1 cellular context compared by ENCODE assay signal in genomic region chr19:55362174-55362989, GRCh38.
TF ChIP-seq lines count a peak whose summit lies in the region.

No MANE protein-coding gene starts in this region.

TF ChIP-seq in H1, 55 proteins besides CTCF, POLR2A, EP300 and RAD21:
- TF ChIP-seq ATF2 (IDR thresholded peaks at IDR 0.05; ENCODE audit: low read length), result no peak
- no peak for TF ChIP-seq SAP30 (IDR thresholded peaks at IDR 0.05; ENCODE audit: insufficient read depth, insufficient replicate concordance, low read length)
- TF ChIP-seq NANOG (IDR thresholded peaks at IDR 0.05; ENCODE audit: insufficient read depth, low read depth, low read length, poor library complexity, severe bottlenecking), result no peak
- TF ChIP-seq SIN3A (conservative IDR thresholded peaks at IDR 0.05 in 1 of 2, IDR thresholded peaks at IDR 0.05 in 1 of 2; ENCODE audit: low read depth in 1 of 2, low read length in 2 of 2), result no peak
- TF ChIP-seq, protein P1, sequence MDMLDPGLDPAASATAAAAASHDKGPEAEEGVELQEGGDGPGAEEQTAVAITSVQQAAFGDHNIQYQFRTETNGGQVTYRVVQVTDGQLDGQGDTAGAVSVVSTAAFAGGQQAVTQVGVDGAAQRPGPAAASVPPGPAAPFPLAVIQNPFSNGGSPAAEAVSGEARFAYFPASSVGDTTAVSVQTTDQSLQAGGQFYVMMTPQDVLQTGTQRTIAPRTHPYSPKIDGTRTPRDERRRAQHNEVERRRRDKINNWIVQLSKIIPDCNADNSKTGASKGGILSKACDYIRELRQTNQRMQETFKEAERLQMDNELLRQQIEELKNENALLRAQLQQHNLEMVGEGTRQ (IDR thresholded peaks at IDR 0.05; ENCODE audit: low read length), result no peak
- no peak for TF ChIP-seq NRF1 (IDR thresholded peaks at IDR 0.05; ENCODE audit: low read depth, low read length)
- TF ChIP-seq ASH2L (IDR thresholded peaks at IDR 0.05; ENCODE audit: low read length), result no peak
- TF ChIP-seq TAF7 (optimal IDR thresholded peaks at IDR 0.05; ENCODE audit: borderline replicate concordance, low read depth, low read length), result no peak
- TF ChIP-seq RBBP5 (IDR thresholded peaks at IDR 0.05; ENCODE audit: borderline replicate concordance, low read depth, low read length), result no peak
- TF ChIP-seq MAFK (IDR thresholded peaks at IDR 0.05; ENCODE audit: low read depth, low read length), result no peak
- TF ChIP-seq CREB1 (IDR thresholded peaks at IDR 0.05), result no peak
- TF ChIP-seq EGR1 (IDR thresholded peaks at IDR 0.05; ENCODE audit: borderline replicate concordance, low read depth, low read length), result no peak
- TF ChIP-seq CHD2 (IDR thresholded peaks at IDR 0.05; ENCODE audit: low read length), result no peak
- no peak for TF ChIP-seq FOSL1 (IDR thresholded peaks at IDR 0.05; ENCODE audit: insufficient read depth, low read depth, low read length)
- TF ChIP-seq BRCA1 (IDR thresholded peaks at IDR 0.05; ENCODE audit: low read depth, low read length), result no peak
- TF ChIP-seq KDM4A (IDR thresholded peaks at IDR 0.05; ENCODE audit: low read depth, low read length, severe bottlenecking), result no peak
- TF ChIP-seq ZNF274 (IDR thresholded peaks at IDR 0.05; ENCODE audit: borderline replicate concordance, extremely low read depth, low read length), result no peak
- no peak for TF ChIP-seq CBX8 (IDR thresholded peaks at IDR 0.05; ENCODE audit: borderline replicate concordance, low read depth, low read length)
- no peak for TF ChIP-seq GABPA (IDR thresholded peaks at IDR 0.05; ENCODE audit: borderline replicate concordance, insufficient read depth, low read length)
